Comparison of ENCODE assay signal across 17 cellular contexts in genomic region chr3:23876901-23877300, GRCh38. TPM values are rescaled to one million over a fixed set of nuclear protein-coding genes. Genes with fewer than 3 reads are reported as not detected.
DNase-seq lines count a peak whose midpoint lies in the region; ATAC-seq, FAIRE-seq and TF ChIP-seq lines count a peak whose summit lies in the region.
"Had no signal": no experiment of that assay in that cellular context is flagged by ENCODE, and none has a peak within 500 bp of the region (broad histone marks: within the 10 kb centered on the region; RNA-seq: fewer than 3 reads in every experiment).

No MANE protein-coding gene starts in this region.

- H4K20me1 ChIP-seq in PC-9 (ENCODE audit: insufficient read depth) (peaks cover 49% of the 10 kb centered on the region), osteoblast (ENCODE audit: insufficient read depth, low read length) (peaks cover 27% of the 10 kb centered on the region)

- peak overlapping the region in 1 of 2 experiments; percentile 28; a peak in 1 of 6 replicates for H3K27ac ChIP-seq in A549
- peak overlapping the region; percentile 38 for H3K27ac ChIP-seq in PC-9
- peak overlapping the region; percentile 56 for H3K27ac ChIP-seq in osteoblast (ENCODE audit: low read depth, low read length)
- H3K27ac ChIP-seq: Peyer's patch had no signal

- ATAC-seq in A549, result no peak
- ATAC-seq: GM12878, HCT116 had no signal

- WGBS in A549 (ENCODE audit: missing lambda C conversion rate), result 97% methylated on average over 3 of the region's 3 CpGs

- no peak for TF ChIP-seq RAD21 in A549 (conservative IDR thresholded peaks at IDR 0.05 in 1 of 2, IDR thresholded peaks at IDR 0.05 in 1 of 2)

- no peak for FAIRE-seq in A549 (lab: Jason Lieb, UNC)
- FAIRE-seq: A204.1, GM12878, GM18507 had no signal

- H3F3A ChIP-seq in PC-9 (ENCODE audit: insufficient read depth, low read depth), result peaks cover 31% of the 10 kb centered on the region; the same call in 1 of the 2 replicates

- no peak for TF ChIP-seq EP300 in A549 (IDR thresholded peaks at IDR 0.05)

- POLR2A ChIA-PET in A549 (lab: Yijun Ruan, JAX), result interaction anchor here (1.0 kb wide), 1 partner anchor 40 kb away, joined by 5 read pairs; the partner anchor contains the start of genes NKIRAS1 and RPL15
- POLR2A ChIA-PET in PC-9 (lab: Charles Lee; ENCODE audit: unreplicated experiment), result interaction anchor here (0.6 to 0.7 kb wide), 2 partner anchors 12 to 1197 kb away, joined by 3 to 4 read pairs; no protein-coding TSS in a partner anchor

- no peaks in the 10 kb centered on the region for H3K9me3 ChIP-seq in A549
- no peaks in the 10 kb centered on the region for H3K9me3 ChIP-seq in PC-9 (ENCODE audit: insufficient read depth, low read depth)
- H3K9me3 ChIP-seq in osteoblast (ENCODE audit: low read depth, low read length), result no peaks in the 10 kb centered on the region
- H3K9me3 ChIP-seq: Peyer's patch had no signal

- intact Hi-C loops in PC-9 (cut with micrococcal nuclease; ENCODE audit: unreplicated experiment), result no loop called here

- H3K36me3 ChIP-seq in PC-9 (ENCODE audit: low read depth), result peaks cover 12% of the 10 kb centered on the region
- no peaks in the 10 kb centered on the region for H3K36me3 ChIP-seq in osteoblast (ENCODE audit: insufficient read depth, low read length)

- H3K27me3 ChIP-seq in PC-9 (ENCODE audit: insufficient read depth, low read depth) (no peaks in the 10 kb centered on the region), osteoblast (ENCODE audit: insufficient read depth, low read length) (no peaks in the 10 kb centered on the region)
- H3K27me3 ChIP-seq: Peyer's patch had no signal

- no peak for TF ChIP-seq CTCF in A549 (IDR thresholded peaks at IDR 0.05)
- TF ChIP-seq CTCF in PC-9 (conservative IDR thresholded peaks at IDR 0.05), result no peak
- no peak for TF ChIP-seq CTCF in epithelial cell of esophagus (IDR thresholded peaks at IDR 0.05; ENCODE audit: insufficient read depth, low read depth, low read length, missing control alignments)
- no peak for TF ChIP-seq CTCF in osteoblast (IDR thresholded peaks at IDR 0.05; ENCODE audit: extremely low read depth, low read depth, low read length)

- DNase-seq in A549 (ENCODE audit: low read depth in 1 of 2, low spot score in 1 of 2) (no peak), PC-9 (no peak), epithelial cell of esophagus (ENCODE audit: low read depth) (peak; percentile 17), osteoblast (ENCODE audit: insufficient read length, low spot score, missing footprints) (no peak), NCI-H1930 (lab: John Stamatoyannopoulos, UW) (no peak), DMS79 (lab: John Stamatoyannopoulos, UW) (no peak), HPDE6-E6E7 (ENCODE audit: extremely low spot score) (no peak)
- DNase-seq in activated effector memory CD4-positive, alpha-beta T cell treated with Interleukin-2 at 50 U/mL for 16 hours, result no peak
- DNase-seq: CD4-positive, CD25-positive, alpha-beta regulatory T cell; NCI-H1694; NCI-H748 treated with DMSO at 0.1 percent for 48 hours; Peyer's patch; SHP77 had no signal

- no peak for TF ChIP-seq POLR2A in A549 (IDR thresholded peaks at IDR 0.05; ENCODE audit: low read length)

- H3K4me3 ChIP-seq in A549, result no peak overlapping the region
- no peak overlapping the region for H3K4me3 ChIP-seq in PC-9
- H3K4me3 ChIP-seq in epithelial cell of esophagus (ENCODE audit: low read length), result no peak overlapping the region
- no peak overlapping the region for H3K4me3 ChIP-seq in osteoblast (ENCODE audit: insufficient read depth, low read length)
- H3K4me3 ChIP-seq: GM12878, Peyer's patch had no signal

- CTCF ChIA-PET in A549 (lab: Yijun Ruan, JAX) (interaction anchor here (1.1 to 5.2 kb wide), 5 partner anchors 9 to 43 kb away, joined by 3 to 31 read pairs (median 5); no protein-coding TSS in a partner anchor), PC-9 (lab: Charles Lee) (no interaction called here)

- H3K79me2 ChIP-seq in PC-9 (ENCODE audit: low read depth), result peaks cover 86% of the 10 kb centered on the region
- H3K79me2 ChIP-seq in osteoblast (ENCODE audit: insufficient read depth, low read length), result peaks cover 32% of the 10 kb centered on the region

- H3K4me2 ChIP-seq in A549 (peak overlapping the region; percentile 58), PC-9 (peak overlapping the region; percentile 46), osteoblast (ENCODE audit: insufficient read depth, low read length) (peak overlapping the region; percentile 73)

- BruUV-seq in PC-9 (replicated peaks; lab: Mats Ljungman, UMichigan), result no TSS peak

- H2AFZ ChIP-seq in PC-9, result no peak overlapping the region
- no peak overlapping the region for H2AFZ ChIP-seq in osteoblast (ENCODE audit: low read length)

- H3K4me1 ChIP-seq in A549, result peaks cover 44% of the 10 kb centered on the region
- H3K4me1 ChIP-seq in PC-9 (replicated peaks; ENCODE audit: insufficient read depth), result peaks cover 51% of the 10 kb centered on the region
- H3K4me1 ChIP-seq in osteoblast (ENCODE audit: insufficient read depth, low read length), result peaks cover 40% of the 10 kb centered on the region
- H3K4me1 ChIP-seq: Peyer's patch had no signal

- H3K9me2 ChIP-seq in PC-9 (ENCODE audit: insufficient read depth), result no peaks in the 10 kb centered on the region

TF ChIP-seq in A549, 52 proteins besides CTCF, POLR2A, EP300 and RAD21 (continues in another document):
- TF ChIP-seq EHF (CRISPR knock-in tag; IDR thresholded peaks at IDR 0.05) (no peak), GATA3 (IDR thresholded peaks at IDR 0.05; ENCODE audit: borderline replicate concordance) (no peak), PHF8 (IDR thresholded peaks at IDR 0.05; ENCODE audit: borderline replicate concordance, low read depth) (no peak), MAFK (IDR thresholded peaks at IDR 0.05; ENCODE audit: partially characterized antibody) (no peak), TFCP2L1 (CRISPR knock-in tag; IDR thresholded peaks at IDR 0.05) (no peak), CBX8 (IDR thresholded peaks at IDR 0.05) (no peak), SREBF2 (IDR thresholded peaks at IDR 0.05) (no peak), ESRRA (IDR thresholded peaks at IDR 0.05; ENCODE audit: borderline replicate concordance, low read length) (no peak), HOXB5 (CRISPR knock-in tag; IDR thresholded peaks at IDR 0.05) (no peak)
- TF ChIP-seq, protein P1, sequence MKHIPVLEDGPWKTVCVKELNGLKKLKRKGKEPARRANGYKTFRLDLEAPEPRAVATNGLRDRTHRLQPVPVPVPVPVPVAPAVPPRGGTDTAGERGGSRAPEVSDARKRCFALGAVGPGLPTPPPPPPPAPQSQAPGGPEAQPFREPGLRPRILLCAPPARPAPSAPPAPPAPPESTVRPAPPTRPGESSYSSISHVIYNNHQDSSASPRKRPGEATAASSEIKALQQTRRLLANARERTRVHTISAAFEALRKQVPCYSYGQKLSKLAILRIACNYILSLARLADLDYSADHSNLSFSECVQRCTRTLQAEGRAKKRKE (CRISPR knock-in tag; IDR thresholded peaks at IDR 0.05; ENCODE audit: low read depth), result no peak
- TF ChIP-seq, protein P2, sequence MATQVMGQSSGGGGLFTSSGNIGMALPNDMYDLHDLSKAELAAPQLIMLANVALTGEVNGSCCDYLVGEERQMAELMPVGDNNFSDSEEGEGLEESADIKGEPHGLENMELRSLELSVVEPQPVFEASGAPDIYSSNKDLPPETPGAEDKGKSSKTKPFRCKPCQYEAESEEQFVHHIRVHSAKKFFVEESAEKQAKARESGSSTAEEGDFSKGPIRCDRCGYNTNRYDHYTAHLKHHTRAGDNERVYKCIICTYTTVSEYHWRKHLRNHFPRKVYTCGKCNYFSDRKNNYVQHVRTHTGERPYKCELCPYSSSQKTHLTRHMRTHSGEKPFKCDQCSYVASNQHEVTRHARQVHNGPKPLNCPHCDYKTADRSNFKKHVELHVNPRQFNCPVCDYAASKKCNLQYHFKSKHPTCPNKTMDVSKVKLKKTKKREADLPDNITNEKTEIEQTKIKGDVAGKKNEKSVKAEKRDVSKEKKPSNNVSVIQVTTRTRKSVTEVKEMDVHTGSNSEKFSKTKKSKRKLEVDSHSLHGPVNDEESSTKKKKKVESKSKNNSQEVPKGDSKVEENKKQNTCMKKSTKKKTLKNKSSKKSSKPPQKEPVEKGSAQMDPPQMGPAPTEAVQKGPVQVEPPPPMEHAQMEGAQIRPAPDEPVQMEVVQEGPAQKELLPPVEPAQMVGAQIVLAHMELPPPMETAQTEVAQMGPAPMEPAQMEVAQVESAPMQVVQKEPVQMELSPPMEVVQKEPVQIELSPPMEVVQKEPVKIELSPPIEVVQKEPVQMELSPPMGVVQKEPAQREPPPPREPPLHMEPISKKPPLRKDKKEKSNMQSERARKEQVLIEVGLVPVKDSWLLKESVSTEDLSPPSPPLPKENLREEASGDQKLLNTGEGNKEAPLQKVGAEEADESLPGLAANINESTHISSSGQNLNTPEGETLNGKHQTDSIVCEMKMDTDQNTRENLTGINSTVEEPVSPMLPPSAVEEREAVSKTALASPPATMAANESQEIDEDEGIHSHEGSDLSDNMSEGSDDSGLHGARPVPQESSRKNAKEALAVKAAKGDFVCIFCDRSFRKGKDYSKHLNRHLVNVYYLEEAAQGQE (IDR thresholded peaks at IDR 0.05), result no peak
- TF ChIP-seq, protein P3, sequence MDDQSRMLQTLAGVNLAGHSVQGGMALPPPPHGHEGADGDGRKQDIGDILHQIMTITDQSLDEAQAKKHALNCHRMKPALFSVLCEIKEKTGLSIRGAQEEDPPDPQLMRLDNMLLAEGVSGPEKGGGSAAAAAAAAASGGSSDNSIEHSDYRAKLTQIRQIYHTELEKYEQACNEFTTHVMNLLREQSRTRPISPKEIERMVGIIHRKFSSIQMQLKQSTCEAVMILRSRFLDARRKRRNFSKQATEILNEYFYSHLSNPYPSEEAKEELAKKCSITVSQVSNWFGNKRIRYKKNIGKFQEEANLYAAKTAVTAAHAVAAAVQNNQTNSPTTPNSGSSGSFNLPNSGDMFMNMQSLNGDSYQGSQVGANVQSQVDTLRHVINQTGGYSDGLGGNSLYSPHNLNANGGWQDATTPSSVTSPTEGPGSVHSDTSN (IDR thresholded peaks at IDR 0.05), result no peak

RNA-seq across cellular contexts. Expression of gene NKIRAS1, which starts 39.9 kb away (rescaled TPM):
- 12.2 and 16.8 TPM in 2 replicates for polyA plus RNA-seq in A549 (2011; rRNA removed)
- polyA plus RNA-seq in A549 (2012; cell fraction: cytosol; rRNA removed), result 3.3 and 3.7 TPM in 2 replicates
- polyA plus RNA-seq in A549 (2012; cell fraction: nucleus; rRNA removed), result 1.6 and 2.7 TPM in 2 replicates
- polyA plus RNA-seq in A549 (2017; fragmentation: RNase III; extraction: RNeasy Plus Mini Kit Qiagen cat#74134 plus additional on column Dnase treatment), result 13.8 to 15.5 TPM (median 14.8 TPM) in 3 replicates
- polyA minus RNA-seq in A549 (2011; rRNA and poly(A)+ RNA removed), result 4.0 and 4.2 TPM in 2 replicates
- total RNA-seq in PC-9 (2021), result 8.6 and 12.6 TPM in 2 replicates
- 11.9 and 14.7 TPM in 2 replicates for total RNA-seq in osteoblast

RNA-seq across cellular contexts. Expression of gene RPL15, which starts 40.0 kb away (rescaled TPM):
- polyA plus RNA-seq in A549 (2011; rRNA removed) (2,933 and 3,149 TPM in 2 replicates), A549 (2017; fragmentation: RNase III; extraction: RNeasy Plus Mini Kit Qiagen cat#74134 plus additional on column Dnase treatment) (2,088 to 2,178 TPM (median 2,158 TPM) in 3 replicates)
- polyA plus RNA-seq in A549 (2012; cell fraction: cytosol; rRNA removed), result 4,919 and 4,999 TPM in 2 replicates
- 2,649 and 2,666 TPM in 2 replicates for polyA plus RNA-seq in A549 (2012; cell fraction: nucleus; rRNA removed)
- 1,758 and 1,776 TPM in 2 replicates for polyA minus RNA-seq in A549 (2011; rRNA and poly(A)+ RNA removed)
- total RNA-seq in PC-9 (2021) (1,784 and 1,876 TPM in 2 replicates), osteoblast (1,871 and 2,086 TPM in 2 replicates)
